In the genomic region with DNA sequence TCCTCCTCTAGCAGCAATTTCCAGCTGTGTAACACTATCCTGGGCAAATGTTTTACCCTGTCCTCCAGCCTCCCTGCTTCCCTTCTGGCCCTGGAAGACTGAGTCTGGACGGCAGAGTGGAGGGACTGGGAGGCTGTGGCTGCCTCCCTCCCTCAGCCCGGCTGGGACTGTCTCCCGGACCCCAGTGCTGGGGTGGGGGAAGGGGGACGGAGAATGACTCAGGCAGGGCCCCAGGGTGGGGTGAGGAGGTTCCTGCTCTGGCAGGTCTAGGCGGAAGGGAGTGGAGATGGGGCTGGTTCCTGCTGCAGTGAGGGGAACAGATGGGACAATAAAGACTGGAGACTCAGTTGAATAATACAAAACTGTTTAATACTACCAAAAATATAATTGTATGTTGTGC, we compare ENCODE assay signal across 1 cellular context.
TF ChIP-seq lines count a peak whose summit lies in the region.

No MANE protein-coding gene starts in this region.

TF ChIP-seq in IMR-90, 13 proteins besides CTCF, POLR2A, EP300 and RAD21:
- TF ChIP-seq NFE2L2 (IDR thresholded peaks at IDR 0.05; ENCODE audit: low read depth, low read length) (no peak), FOS (IDR thresholded peaks at IDR 0.05; ENCODE audit: low read depth, low read length) (0 out of 2 replicates have a peak, but pooled peaks have one; percentile 9)
